ENCODE assay signal across 8 cellular contexts in genomic region chr3:159762981-159763465, GRCh38.
DNase-seq lines count a peak whose midpoint lies in the region; ATAC-seq, FAIRE-seq and TF ChIP-seq lines count a peak whose summit lies in the region.

No MANE protein-coding gene starts in this region.

- peak overlapping the region; percentile 87 for H3K18ac ChIP-seq in IMR-90 (ENCODE audit: low read depth, low read length)

- peak overlapping the region; percentile 90 for H2BK5ac ChIP-seq in IMR-90 (ENCODE audit: low read depth, low read length, poor library complexity, severe bottlenecking)

- H3K79me2 ChIP-seq in endothelial cell of umbilical vein (ENCODE audit: control insufficient read depth, insufficient read depth, low read length): peaks cover 27% of the 10 kb centered on the region

- peak overlapping the region; percentile 92; the same call in 2 of the 3 replicates for H2BK15ac ChIP-seq in IMR-90 (ENCODE audit: low read depth, low read length)

- peak overlapping the region; percentile 91 for H2AK5ac ChIP-seq in IMR-90 (ENCODE audit: low read depth, low read length)

- peak overlapping the region; percentile 64 for H3K4me2 ChIP-seq in IMR-90 (ENCODE audit: low read depth, low read length)
- H3K4me2 ChIP-seq in endothelial cell of umbilical vein (ENCODE audit: insufficient read depth, low read length): peak overlapping the region; percentile 80

- DNase-seq in NCI-H1417 (lab: John Stamatoyannopoulos, UW) (peak; percentile 52 to 93 (median 92)), NCI-H1417 treated with DMSO at 0.1 percent for 48 hours (lab: John Stamatoyannopoulos, UW) (no peak), IMR-90 (peak; percentile 94), endothelial cell of umbilical vein (ENCODE audit: low read depth, low spot score) (peak; percentile 94), mesenteric fat pad (ENCODE audit: low spot score) (peak; percentile 91)

- H3K23ac ChIP-seq in IMR-90 (ENCODE audit: low read depth, low read length): peak overlapping the region; percentile 82

- H3K4me1 ChIP-seq in IMR-90 (ENCODE audit: control insufficient read depth, insufficient read depth, low read length) (peaks cover 14% of the 10 kb centered on the region), endothelial cell of umbilical vein (ENCODE audit: control insufficient read depth, extremely low read depth, insufficient read depth, low read length) (peaks cover 36% of the 10 kb centered on the region), thymus (ENCODE audit: control insufficient read depth, insufficient read depth, low read length) (peaks cover 7% of the 10 kb centered on the region)

- peak overlapping the region; percentile 91 for H3K27ac ChIP-seq in IMR-90 (ENCODE audit: insufficient read depth, low read length)
- peak overlapping the region; percentile 88 for H3K27ac ChIP-seq in endothelial cell of umbilical vein (ENCODE audit: insufficient read depth, low read depth, low read length)
- peak overlapping the region; percentile 53 for H3K27ac ChIP-seq in thymus (ENCODE audit: low read depth)

- H3K27me3 Mint-ChIP-seq in T-helper 1 cell treated with Interleukin-12 subunit alpha and Interleukin-12 subunit beta and Interleukin-4 antibody, amounts not matched to agents 30 μg/mL and 1 μg/mL, for 36 hours (ENCODE audit: low read depth): peaks cover 63% of the 10 kb centered on the region

- peak overlapping the region; percentile 96 for H2AK9ac ChIP-seq in IMR-90 (replicated peaks; ENCODE audit: low read depth, low read length, poor library complexity)

- H3K4me3 Mint-ChIP-seq in T-helper 1 cell treated with Interleukin-12 subunit alpha and Interleukin-12 subunit beta and Interleukin-4 antibody, amounts not matched to agents 30 μg/mL and 1 μg/mL, for 36 hours: peak overlapping the region; percentile 87

- POLR2A ChIA-PET in IMR-90 (lab: Charles Lee; ENCODE audit: unreplicated experiment) (no interaction called here), endothelial cell of umbilical vein (lab: Charles Lee) (interaction anchor here (0.6 to 2.0 kb wide), 5 partner anchors 10 to 122 kb away, joined by 3 to 21 read pairs (median 5); no protein-coding TSS in a partner anchor)

- TF ChIP-seq CTCF in IMR-90 (conservative IDR thresholded peaks at IDR 0.05; ENCODE audit: low read depth, low read length) (no peak), endothelial cell of umbilical vein (IDR thresholded peaks at IDR 0.05; ENCODE audit: extremely low read depth in 1 of 2, insufficient read depth in 1 of 2, low read depth in 1 of 2, low read length in 2 of 2) (no peak)

- peak overlapping the region; percentile 37 to 95 for H4K8ac ChIP-seq in IMR-90 (ENCODE audit: low read depth in 2 of 2, low read length in 2 of 2)

- peak overlapping the region; percentile 66 for H3K14ac ChIP-seq in IMR-90 (replicated peaks; ENCODE audit: low read depth, low read length)

- peak overlapping the region; percentile 76 for H2BK20ac ChIP-seq in IMR-90 (ENCODE audit: low read depth, low read length)

- H2BK120ac ChIP-seq in IMR-90 (ENCODE audit: low read depth, low read length): peak overlapping the region; percentile 78

- H3K36me3 ChIP-seq in IMR-90 (ENCODE audit: control insufficient read depth, insufficient read depth, low read length) (no peaks in the 10 kb centered on the region), endothelial cell of umbilical vein (ENCODE audit: control insufficient read depth in 2 of 2, extremely low read depth in 1 of 2, insufficient read depth in 2 of 2, low read length in 2 of 2) (peaks cover 0 to 3% of the 10 kb centered on the region in 2 experiments), thymus (ENCODE audit: control insufficient read depth, insufficient read depth) (no peaks in the 10 kb centered on the region)

- H4K20me1 ChIP-seq in IMR-90 (ENCODE audit: insufficient read depth, low read length) (peaks cover 4% of the 10 kb centered on the region), endothelial cell of umbilical vein (replicated peaks; ENCODE audit: control insufficient read depth, extremely low read depth, insufficient read depth, low read length) (no peaks in the 10 kb centered on the region)

- H2AFZ ChIP-seq in IMR-90 (replicated peaks; ENCODE audit: low read length, poor library complexity) (peak overlapping the region; percentile 85), endothelial cell of umbilical vein (ENCODE audit: low read depth, low read length) (no peak overlapping the region)

- CTCF ChIA-PET in IMR-90 (lab: Yijun Ruan, JAX) (no interaction called here), endothelial cell of umbilical vein (lab: Charles Lee) (interaction anchor here (0.7 to 6.8 kb wide), 7 partner anchors 12 to 176 kb away, joined by 3 to 124 read pairs (median 4); no protein-coding TSS in a partner anchor)

- in situ Hi-C loops in IMR-90 (cut with MboI; ENCODE audit: low sequenced_read_pairs): no loop called here

- no peaks in the 10 kb centered on the region for H3K36me3 Mint-ChIP-seq in T-helper 1 cell treated with Interleukin-12 subunit alpha and Interleukin-12 subunit beta and Interleukin-4 antibody, amounts not matched to agents 30 μg/mL and 1 μg/mL, for 36 hours (ENCODE audit: low read depth)

- dilution Hi-C loops in IMR-90 (cut with HindIII; ENCODE audit: low sequenced_read_pairs, unreplicated experiment): no loop called here
- dilution Hi-C loops in endothelial cell of umbilical vein (cut with MboI; ENCODE audit: extremely low pct_ligation_motif_present, low sequenced_read_pairs): no loop called here

- TF ChIP-seq POLR2A in IMR-90 (IDR thresholded peaks at IDR 0.05; ENCODE audit: low read depth, low read length) (peak; percentile 87), endothelial cell of umbilical vein (IDR thresholded peaks at IDR 0.05; ENCODE audit: low read depth, low read length) (peak; percentile 80)

- intact Hi-C loops in IMR-90 (cut with micrococcal nuclease) (loop anchor here (5.0 to 10.0 kb wide), 3 partner anchors 126 to 652 kb away; no protein-coding TSS in a partner anchor), endothelial cell of umbilical vein (cut with micrococcal nuclease) (loop anchor here (1.0 to 10.0 kb wide), 11 partner anchors 24 to 1108 kb away; partner anchors contain the start of genes IL12A and KPNA4)

- peak overlapping the region; percentile 59 for H3K27ac Mint-ChIP-seq in T-helper 1 cell treated with Interleukin-12 subunit alpha and Interleukin-12 subunit beta and Interleukin-4 antibody, amounts not matched to agents 30 μg/mL and 1 μg/mL, for 36 hours

- H3K9ac ChIP-seq in IMR-90 (ENCODE audit: low read depth, low read length): peak overlapping the region; percentile 91
- peak overlapping the region; percentile 97 for H3K9ac ChIP-seq in endothelial cell of umbilical vein (replicated peaks; ENCODE audit: extremely low read depth, insufficient read depth, low read length)

- 1% methylated on average over 17 of the region's 33 CpGs; no CpG with 5 or more reads in 1 of the 2 experiments for WGBS in IMR-90 (ENCODE audit: extremely low coverage in 2 of 2, insufficient read length in 1 of 2), 2 experiments
- WGBS in thymus: under 1% methylated on average over 33 of the region's 33 CpGs

- peak overlapping the region; percentile 69 for H4K5ac ChIP-seq in IMR-90 (ENCODE audit: low read depth, low read length)

- H3K79me1 ChIP-seq in IMR-90 (ENCODE audit: low read depth in 1 of 2, low read length in 2 of 2): peaks cover 10 to 42% of the 10 kb centered on the region in 2 experiments; a peak in 3 of 4 replicates

- no peak; the same call in 1 of the 2 replicates for TF ChIP-seq RAD21 in IMR-90 (IDR thresholded peaks at IDR 0.05; ENCODE audit: low read length)

- peak overlapping the region; percentile 73 for H3K56ac ChIP-seq in IMR-90 (ENCODE audit: extremely low read depth, insufficient read depth, low read length)

- BruUV-seq in IMR-90 (replicated peaks; lab: Mats Ljungman, UMichigan) (no TSS peak), endothelial cell of umbilical vein (replicated peaks; lab: Mats Ljungman, UMichigan) (no TSS peak)

- peaks cover 12% of the 10 kb centered on the region for H3K4me1 Mint-ChIP-seq in T-helper 1 cell treated with Interleukin-12 subunit alpha and Interleukin-12 subunit beta and Interleukin-4 antibody, amounts not matched to agents 30 μg/mL and 1 μg/mL, for 36 hours (ENCODE audit: low read depth)

- peak; percentile 30 for ATAC-seq in GM21529 (IDR thresholded peaks at IDR 0.05; ENCODE audit: unreplicated experiment)
- ATAC-seq in IMR-90 (ENCODE audit: low read depth): peak; percentile 7

- H3K9me3 ChIP-seq in IMR-90 (ENCODE audit: control insufficient read depth, insufficient read depth, low read length) (no peaks in the 10 kb centered on the region), endothelial cell of umbilical vein (replicated peaks; ENCODE audit: control insufficient read depth, insufficient read depth, low read length) (no peaks in the 10 kb centered on the region), thymus (ENCODE audit: control insufficient read depth) (no peaks in the 10 kb centered on the region)

- peaks cover 18% of the 10 kb centered on the region for H3K9me1 ChIP-seq in IMR-90 (ENCODE audit: insufficient read depth, low read length)
- no peaks in the 10 kb centered on the region for H3K9me1 ChIP-seq in endothelial cell of umbilical vein (replicated peaks; ENCODE audit: control insufficient read depth, extremely low read depth, insufficient read depth, low read length)

- H3K27me3 ChIP-seq in IMR-90 (ENCODE audit: control insufficient read depth, insufficient read depth, low read length) (no peaks in the 10 kb centered on the region), endothelial cell of umbilical vein (ENCODE audit: control insufficient read depth in 2 of 2, insufficient read depth in 2 of 2, low read length in 2 of 2) (no peaks in the 10 kb centered on the region), thymus (ENCODE audit: control insufficient read depth, insufficient read depth) (peaks cover 49% of the 10 kb centered on the region)

- H3K4ac ChIP-seq in IMR-90 (ENCODE audit: low read depth, low read length): peak overlapping the region; percentile 88

- no peaks in the 10 kb centered on the region for H3K9me3 Mint-ChIP-seq in T-helper 1 cell treated with Interleukin-12 subunit alpha and Interleukin-12 subunit beta and Interleukin-4 antibody, amounts not matched to agents 30 μg/mL and 1 μg/mL, for 36 hours

- H4K91ac ChIP-seq in IMR-90 (ENCODE audit: insufficient read depth, low read depth, low read length): peak overlapping the region; percentile 92

- FAIRE-seq in endothelial cell of umbilical vein (lab: Jason Lieb, UNC): peak; percentile 88

- H3K4me3 ChIP-seq in IMR-90 (ENCODE audit: insufficient read depth, low read depth, low read length) (peak overlapping the region; percentile 65), endothelial cell of umbilical vein (replicated peaks in 1 of 3; ENCODE audit: insufficient read depth in 1 of 3, low read depth in 1 of 3, low read length in 3 of 3) (peak overlapping the region in 2 of 3 experiments; percentile 43 to 64), thymus (ENCODE audit: low read length) (peak overlapping the region; percentile 64)

TF ChIP-seq in IMR-90, 13 proteins besides CTCF, POLR2A, EP300 and RAD21 (continues in another document):
- TF ChIP-seq MAFK (IDR thresholded peaks at IDR 0.05; ENCODE audit: low read depth, low read length): no peak
- peak; percentile 31; the same call in 1 of the 2 replicates for TF ChIP-seq NFE2L2 (IDR thresholded peaks at IDR 0.05; ENCODE audit: low read depth, low read length)

TF ChIP-seq in endothelial cell of umbilical vein, 7 proteins besides CTCF, POLR2A, EP300 and RAD21 (continues in another document):
- peak; percentile 29 for TF ChIP-seq JUN (IDR thresholded peaks at IDR 0.05; ENCODE audit: borderline replicate concordance, insufficient read depth, insufficient read length, low read depth)
